Comparison of ENCODE assay signal across 1 cellular context in the genomic region with DNA sequence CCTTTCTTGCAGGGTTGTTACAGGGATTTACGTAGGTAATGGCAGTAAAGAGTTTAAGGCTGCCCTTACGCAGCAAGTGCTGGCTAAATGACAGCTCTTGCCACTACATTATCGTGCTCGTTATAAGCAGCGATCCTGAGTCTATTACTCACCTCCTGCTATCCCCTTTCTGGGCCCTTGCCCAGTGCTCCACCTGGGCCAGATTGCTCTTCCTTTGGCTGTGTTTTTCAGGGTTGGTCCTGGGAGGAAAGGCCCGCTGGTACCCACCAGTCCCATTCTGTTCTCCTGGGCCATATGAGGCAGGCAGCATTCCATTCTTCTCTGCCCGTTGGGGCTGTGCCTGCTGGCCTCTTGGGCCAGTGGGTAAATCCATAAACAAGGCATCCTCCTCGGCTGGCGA.
TF ChIP-seq lines count a peak whose summit lies in the region.

No MANE protein-coding gene starts in this region.

TF ChIP-seq in K562, 482 proteins besides CTCF, POLR2A, EP300 and RAD21:
- TF ChIP-seq SAFB2 (IDR thresholded peaks at IDR 0.05; ENCODE audit: borderline replicate concordance, low read depth, low read length, severe bottlenecking), result no peak
- no peak for TF ChIP-seq ZNF436 (CRISPR knock-in tag; IDR thresholded peaks at IDR 0.05)
- no peak for TF ChIP-seq NR1H2 (CRISPR knock-in tag; IDR thresholded peaks at IDR 0.05)
- TF ChIP-seq KDM2B (CRISPR knock-in tag; IDR thresholded peaks at IDR 0.05), result no peak
- TF ChIP-seq NCOA1 (IDR thresholded peaks at IDR 0.05; ENCODE audit: low read depth), result no peak
- TF ChIP-seq CXXC5 (CRISPR knock-in tag; IDR thresholded peaks at IDR 0.05), result no peak
